17 cellular contexts compared by ENCODE assay signal in genomic region chr12:43964966-43965365, GRCh38.
A peak's percentile ranks its signal among the peaks of the same experiment; 100 is the strongest.
DNase-seq lines count a peak whose midpoint lies in the region; TF ChIP-seq lines count a peak whose summit lies in the region.
"Had no signal": no experiment of that assay in that cellular context is flagged by ENCODE, and none has a peak within 500 bp of the region (broad histone marks: within the 10 kb centered on the region; RNA-seq: fewer than 3 reads in every experiment).

No MANE protein-coding gene starts in this region.

- no peaks in the 10 kb centered on the region for H3K27me3 ChIP-seq in MG63

- H3K9me3 ChIP-seq in MG63 = no peaks in the 10 kb centered on the region

- DNase-seq in MG63 (peak; percentile 31), amniotic epithelial cell (ENCODE audit: low read depth) (peak; percentile 6), fibroblast of the aortic adventitia (ENCODE audit: low read depth) (peak; percentile 63), putamen (ENCODE audit: low spot score) (peak; percentile 12), amygdala (lab: John Stamatoyannopoulos, UW) (no peak), NCI-H2107 (lab: John Stamatoyannopoulos, UW) (no peak)
- no peak for DNase-seq in stimulated activated CD4-positive, alpha-beta T cell treated with anti-CD3 and anti-CD28 coated beads, Interleukin-4, amount 100 ng/mL, for 4 hours
- DNase-seq: activated CD4-positive, alpha-beta T cell treated with anti-CD3 and anti-CD28 coated beads for 1 hour; activated naive CD8-positive, alpha-beta T cell treated with anti-CD3 and anti-CD28 coated beads, Interleukin-2, amount 10 ng/mL, durations not matched to agents 7 days and 5 days; effector CD8-positive, alpha-beta T cell; H7; KBM-7; NCI-H187 treated with DMSO at 0.1 percent for 48 hours; NCI-H524; nucleus accumbens; substantia nigra had no signal

- no peaks in the 10 kb centered on the region for H3K36me3 ChIP-seq in MG63

- H3K4me3 ChIP-seq in MG63 (no peak overlapping the region), fibroblast of the aortic adventitia (ENCODE audit: low read depth, low read length) (no peak overlapping the region)
- H3K4me3 ChIP-seq: lung had no signal

- TF ChIP-seq CTCF in fibroblast of the aortic adventitia (IDR thresholded peaks at IDR 0.05; ENCODE audit: insufficient read depth, low read length) = no peak

Comparison
In these comparisons a context has a peak if more than half of its experiments do, and no peak if none do; other contexts are left out.
1. DNase-seq: peak in MG63 (single experiment), amniotic epithelial cell (single experiment), fibroblast of the aortic adventitia (single experiment) and putamen (single experiment); none in amygdala (0 of 56), stimulated activated CD4-positive, alpha-beta T cell treated with anti-CD3 and anti-CD28 coated beads, Interleukin-4, amount 100 ng/mL, for 4 hours (0 of 2) and NCI-H2107 (single experiment).